Comparison of ENCODE assay signal across 1 cellular context in the genomic region with DNA sequence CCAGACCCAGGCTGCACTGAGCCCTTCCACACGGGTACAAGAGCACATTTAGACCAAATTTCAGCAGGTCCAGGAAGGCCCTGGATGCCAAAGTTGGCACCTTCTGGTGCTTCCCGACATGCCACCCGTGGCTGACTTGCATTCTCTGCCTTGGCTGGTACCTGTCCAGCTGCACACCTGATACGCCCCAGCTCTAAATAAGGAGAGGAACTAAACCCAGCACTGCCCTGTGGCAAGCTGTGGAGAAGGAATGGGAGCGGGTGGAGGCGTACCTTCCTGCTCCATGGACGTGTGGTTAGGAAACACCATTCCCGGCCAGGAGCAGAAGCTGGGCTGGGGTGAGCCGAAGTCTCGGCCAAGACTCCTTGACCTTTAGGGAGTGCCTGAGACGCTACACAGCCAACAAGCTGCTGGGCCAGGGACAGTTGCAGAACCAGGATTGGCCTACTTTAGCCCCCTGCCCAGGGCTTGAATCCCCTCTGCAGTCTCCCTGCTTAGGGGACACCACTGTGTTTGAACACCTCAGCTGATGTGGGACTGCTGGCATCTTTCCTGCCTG.
TF ChIP-seq lines count a peak whose summit lies in the region.

No MANE protein-coding gene starts in this region.

TF ChIP-seq in GM23338, 12 proteins besides CTCF, POLR2A, EP300 and RAD21 (continued from another document):
- no peak for TF ChIP-seq EZH2phosphoT487 (IDR thresholded peaks at IDR 0.05; ENCODE audit: unreplicated experiment)
- TF ChIP-seq, protein P1, sequence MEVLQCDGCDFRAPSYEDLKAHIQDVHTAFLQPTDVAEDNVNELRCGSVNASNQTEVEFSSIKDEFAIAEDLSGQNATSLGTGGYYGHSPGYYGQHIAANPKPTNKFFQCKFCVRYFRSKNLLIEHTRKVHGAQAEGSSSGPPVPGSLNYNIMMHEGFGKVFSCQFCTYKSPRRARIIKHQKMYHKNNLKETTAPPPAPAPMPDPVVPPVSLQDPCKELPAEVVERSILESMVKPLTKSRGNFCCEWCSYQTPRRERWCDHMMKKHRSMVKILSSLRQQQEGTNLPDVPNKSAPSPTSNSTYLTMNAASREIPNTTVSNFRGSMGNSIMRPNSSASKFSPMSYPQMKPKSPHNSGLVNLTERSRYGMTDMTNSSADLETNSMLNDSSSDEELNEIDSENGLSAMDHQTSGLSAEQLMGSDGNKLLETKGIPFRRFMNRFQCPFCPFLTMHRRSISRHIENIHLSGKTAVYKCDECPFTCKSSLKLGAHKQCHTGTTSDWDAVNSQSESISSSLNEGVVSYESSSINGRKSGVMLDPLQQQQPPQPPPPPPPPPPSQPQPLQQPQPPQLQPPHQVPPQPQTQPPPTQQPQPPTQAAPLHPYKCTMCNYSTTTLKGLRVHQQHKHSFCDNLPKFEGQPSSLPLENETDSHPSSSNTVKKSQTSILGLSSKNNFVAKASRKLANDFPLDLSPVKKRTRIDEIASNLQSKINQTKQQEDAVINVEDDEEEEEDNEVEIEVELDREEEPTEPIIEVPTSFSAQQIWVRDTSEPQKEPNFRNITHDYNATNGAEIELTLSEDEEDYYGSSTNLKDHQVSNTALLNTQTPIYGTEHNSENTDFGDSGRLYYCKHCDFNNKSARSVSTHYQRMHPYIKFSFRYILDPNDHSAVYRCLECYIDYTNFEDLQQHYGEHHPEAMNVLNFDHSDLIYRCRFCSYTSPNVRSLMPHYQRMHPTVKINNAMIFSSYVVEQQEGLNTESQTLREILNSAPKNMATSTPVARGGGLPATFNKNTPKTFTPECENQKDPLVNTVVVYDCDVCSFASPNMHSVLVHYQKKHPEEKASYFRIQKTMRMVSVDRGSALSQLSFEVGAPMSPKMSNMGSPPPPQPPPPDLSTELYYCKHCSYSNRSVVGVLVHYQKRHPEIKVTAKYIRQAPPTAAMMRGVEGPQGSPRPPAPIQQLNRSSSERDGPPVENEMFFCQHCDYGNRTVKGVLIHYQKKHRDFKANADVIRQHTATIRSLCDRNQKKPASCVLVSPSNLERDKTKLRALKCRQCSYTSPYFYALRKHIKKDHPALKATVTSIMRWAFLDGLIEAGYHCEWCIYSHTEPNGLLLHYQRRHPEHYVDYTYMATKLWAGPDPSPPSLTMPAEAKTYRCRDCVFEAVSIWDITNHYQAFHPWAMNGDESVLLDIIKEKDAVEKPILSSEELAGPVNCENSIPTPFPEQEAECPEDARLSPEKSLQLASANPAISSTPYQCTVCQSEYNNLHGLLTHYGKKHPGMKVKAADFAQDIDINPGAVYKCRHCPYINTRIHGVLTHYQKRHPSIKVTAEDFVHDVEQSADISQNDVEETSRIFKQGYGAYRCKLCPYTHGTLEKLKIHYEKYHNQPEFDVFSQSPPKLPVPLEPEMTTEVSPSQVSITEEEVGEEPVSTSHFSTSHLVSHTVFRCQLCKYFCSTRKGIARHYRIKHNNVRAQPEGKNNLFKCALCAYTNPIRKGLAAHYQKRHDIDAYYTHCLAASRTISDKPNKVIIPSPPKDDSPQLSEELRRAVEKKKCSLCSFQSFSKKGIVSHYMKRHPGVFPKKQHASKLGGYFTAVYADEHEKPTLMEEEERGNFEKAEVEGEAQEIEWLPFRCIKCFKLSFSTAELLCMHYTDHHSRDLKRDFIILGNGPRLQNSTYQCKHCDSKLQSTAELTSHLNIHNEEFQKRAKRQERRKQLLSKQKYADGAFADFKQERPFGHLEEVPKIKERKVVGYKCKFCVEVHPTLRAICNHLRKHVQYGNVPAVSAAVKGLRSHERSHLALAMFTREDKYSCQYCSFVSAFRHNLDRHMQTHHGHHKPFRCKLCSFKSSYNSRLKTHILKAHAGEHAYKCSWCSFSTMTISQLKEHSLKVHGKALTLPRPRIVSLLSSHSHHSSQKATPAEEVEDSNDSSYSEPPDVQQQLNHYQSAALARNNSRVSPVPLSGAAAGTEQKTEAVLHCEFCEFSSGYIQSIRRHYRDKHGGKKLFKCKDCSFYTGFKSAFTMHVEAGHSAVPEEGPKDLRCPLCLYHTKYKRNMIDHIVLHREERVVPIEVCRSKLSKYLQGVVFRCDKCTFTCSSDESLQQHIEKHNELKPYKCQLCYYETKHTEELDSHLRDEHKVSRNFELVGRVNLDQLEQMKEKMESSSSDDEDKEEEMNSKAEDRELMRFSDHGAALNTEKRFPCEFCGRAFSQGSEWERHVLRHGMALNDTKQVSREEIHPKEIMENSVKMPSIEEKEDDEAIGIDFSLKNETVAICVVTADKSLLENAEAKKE (CRISPR knock-in tag; IDR thresholded peaks at IDR 0.05): no peak
- TF ChIP-seq EZH2 (IDR thresholded peaks at IDR 0.05; ENCODE audit: low read depth, unreplicated experiment): no peak
- TF ChIP-seq CREB1 (CRISPR knock-in tag; IDR thresholded peaks at IDR 0.05; ENCODE audit: low read depth): no peak
- TF ChIP-seq JUNB (IDR thresholded peaks at IDR 0.05; ENCODE audit: unreplicated experiment): no peak
- TF ChIP-seq, protein P2, sequence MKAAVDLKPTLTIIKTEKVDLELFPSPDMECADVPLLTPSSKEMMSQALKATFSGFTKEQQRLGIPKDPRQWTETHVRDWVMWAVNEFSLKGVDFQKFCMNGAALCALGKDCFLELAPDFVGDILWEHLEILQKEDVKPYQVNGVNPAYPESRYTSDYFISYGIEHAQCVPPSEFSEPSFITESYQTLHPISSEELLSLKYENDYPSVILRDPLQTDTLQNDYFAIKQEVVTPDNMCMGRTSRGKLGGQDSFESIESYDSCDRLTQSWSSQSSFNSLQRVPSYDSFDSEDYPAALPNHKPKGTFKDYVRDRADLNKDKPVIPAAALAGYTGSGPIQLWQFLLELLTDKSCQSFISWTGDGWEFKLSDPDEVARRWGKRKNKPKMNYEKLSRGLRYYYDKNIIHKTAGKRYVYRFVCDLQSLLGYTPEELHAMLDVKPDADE (IDR thresholded peaks at IDR 0.05): no peak
- TF ChIP-seq NANOG (IDR thresholded peaks at IDR 0.05; ENCODE audit: borderline replicate concordance): no peak
- TF ChIP-seq ZNF331 (CRISPR knock-in tag; IDR thresholded peaks at IDR 0.05; ENCODE audit: low read depth): no peak
- TF ChIP-seq ZNF114 (CRISPR knock-in tag; IDR thresholded peaks at IDR 0.05): no peak
- no peak for TF ChIP-seq POLR2AphosphoS5 (IDR thresholded peaks at IDR 0.05; ENCODE audit: low read depth)
- TF ChIP-seq STAT1 (IDR thresholded peaks at IDR 0.05; ENCODE audit: unreplicated experiment): no peak
